Comparison of ENCODE assay signal across 10 cellular contexts in genomic region chr4:128068927-128069326, GRCh38. TPM values are rescaled to one million over a fixed set of nuclear protein-coding genes. Genes with fewer than 3 reads are reported as not detected.
DNase-seq lines count a peak whose midpoint lies in the region; ATAC-seq and TF ChIP-seq lines count a peak whose summit lies in the region.
"Had no signal": no experiment of that assay in that cellular context is flagged by ENCODE, and none has a peak within 500 bp of the region (broad histone marks: within the 10 kb centered on the region; RNA-seq: fewer than 3 reads in every experiment).

No MANE protein-coding gene starts in this region.

- peak; percentile 64 for TF ChIP-seq CTCF in chondrocyte (IDR thresholded peaks at IDR 0.05)

- intact Hi-C loops in activated naive CD4-positive, alpha-beta T cell treated with anti-CD3 and anti-CD28 coated beads for 36 hours (cut with micrococcal nuclease): loop anchor here (10.0 kb wide), 1 partner anchor 446 kb away; no protein-coding TSS in a partner anchor

- no peak overlapping the region for H3K4me3 Mint-ChIP-seq in activated naive CD4-positive, alpha-beta T cell treated with anti-CD3 and anti-CD28 coated beads for 36 hours
- H3K4me3 Mint-ChIP-seq in chondrocyte (ENCODE audit: unreplicated experiment): no peak overlapping the region
- no peak overlapping the region for H3K4me3 Mint-ChIP-seq in stimulated activated naive CD8-positive, alpha-beta T cell treated with anti-CD3 and anti-CD28 coated beads, Interleukin-15, amount 100 ng/mL, for 72 hours
- H3K4me3 Mint-ChIP-seq: activated naive CD8-positive, alpha-beta T cell; nephron had no signal

- peak; percentile 72 for ATAC-seq in stimulated activated naive CD8-positive, alpha-beta T cell treated with anti-CD3 and anti-CD28 coated beads, Interleukin-15, amount 100 ng/mL, for 72 hours

- no peaks in the 10 kb centered on the region for H3K9me3 Mint-ChIP-seq in activated naive CD4-positive, alpha-beta T cell treated with anti-CD3 and anti-CD28 coated beads for 36 hours
- no peaks in the 10 kb centered on the region for H3K9me3 Mint-ChIP-seq in chondrocyte (ENCODE audit: low read depth)
- H3K9me3 Mint-ChIP-seq in stimulated activated naive CD8-positive, alpha-beta T cell treated with anti-CD3 and anti-CD28 coated beads, Interleukin-15, amount 100 ng/mL, for 72 hours: no peaks in the 10 kb centered on the region
- H3K9me3 Mint-ChIP-seq: nephron had no signal

- peak; percentile 38; the same call in 1 of the 2 replicates for TF ChIP-seq RAD21 in Ishikawa (IDR thresholded peaks at IDR 0.05; ENCODE audit: low read depth)

- peaks cover 7% of the 10 kb centered on the region for H3K4me1 Mint-ChIP-seq in activated naive CD4-positive, alpha-beta T cell treated with anti-CD3 and anti-CD28 coated beads for 36 hours (ENCODE audit: low read depth)
- H3K4me1 Mint-ChIP-seq in chondrocyte (ENCODE audit: low read depth): peaks cover 9% of the 10 kb centered on the region
- H3K4me1 Mint-ChIP-seq in stimulated activated naive CD8-positive, alpha-beta T cell treated with anti-CD3 and anti-CD28 coated beads, Interleukin-15, amount 100 ng/mL, for 72 hours: peaks cover 7% of the 10 kb centered on the region
- H3K4me1 Mint-ChIP-seq: nephron had no signal

- DNase-seq in activated naive CD4-positive, alpha-beta T cell treated with anti-CD3 and anti-CD28 coated beads for 36 hours: peak; percentile 13
- no peak for DNase-seq in activated naive CD4-positive, alpha-beta T cell treated with anti-CD3 and anti-CD28 coated beads, Interleukin-2, amount 50 U/mL, for 16 hours
- no peak for DNase-seq in chondrocyte (ENCODE audit: low spot score)
- peak in 1 of 2 donors; percentile 17 for DNase-seq in stimulated activated naive CD8-positive, alpha-beta T cell treated with anti-CD3 and anti-CD28 coated beads, Interleukin-15, amount 100 ng/mL, for 72 hours
- no peak for DNase-seq in HuH-7.5 (ENCODE audit: low spot score)
- no peak for DNase-seq in NCI-H1694 (lab: John Stamatoyannopoulos, UW)
- DNase-seq in NCI-H187 (lab: John Stamatoyannopoulos, UW): no peak

- no peak for TF ChIP-seq EP300 in Ishikawa (IDR thresholded peaks at IDR 0.05; ENCODE audit: borderline replicate concordance)

- H3K27me3 Mint-ChIP-seq in activated naive CD4-positive, alpha-beta T cell treated with anti-CD3 and anti-CD28 coated beads for 36 hours (ENCODE audit: low read depth): no peaks in the 10 kb centered on the region
- no peaks in the 10 kb centered on the region for H3K27me3 Mint-ChIP-seq in chondrocyte (ENCODE audit: low read depth)
- H3K27me3 Mint-ChIP-seq in stimulated activated naive CD8-positive, alpha-beta T cell treated with anti-CD3 and anti-CD28 coated beads, Interleukin-15, amount 100 ng/mL, for 72 hours: no peaks in the 10 kb centered on the region
- H3K27me3 Mint-ChIP-seq: activated naive CD8-positive, alpha-beta T cell had no signal

- CTCF ChIA-PET in activated naive CD4-positive, alpha-beta T cell treated with anti-CD3 and anti-CD28 coated beads for 36 hours (lab: Charles Lee): interaction anchor here (0.6 to 1.5 kb wide), 2 partner anchors 33 to 93 kb away, joined by 3 to 5 read pairs; no protein-coding TSS in a partner anchor

- no peaks in the 10 kb centered on the region for H3K36me3 Mint-ChIP-seq in activated naive CD4-positive, alpha-beta T cell treated with anti-CD3 and anti-CD28 coated beads for 36 hours (ENCODE audit: low read depth)
- no peaks in the 10 kb centered on the region for H3K36me3 Mint-ChIP-seq in chondrocyte (ENCODE audit: low read depth)
- H3K36me3 Mint-ChIP-seq: activated naive CD8-positive, alpha-beta T cell had no signal

- no peak overlapping the region for H3K27ac Mint-ChIP-seq in activated naive CD4-positive, alpha-beta T cell treated with anti-CD3 and anti-CD28 coated beads for 36 hours
- no peak overlapping the region for H3K27ac Mint-ChIP-seq in chondrocyte (ENCODE audit: unreplicated experiment)
- H3K27ac Mint-ChIP-seq in stimulated activated naive CD8-positive, alpha-beta T cell treated with anti-CD3 and anti-CD28 coated beads, Interleukin-15, amount 100 ng/mL, for 72 hours: no peak overlapping the region
- H3K27ac Mint-ChIP-seq: activated naive CD8-positive, alpha-beta T cell; nephron had no signal

TF ChIP-seq in Ishikawa, 13 proteins besides CTCF, POLR2A, EP300 and RAD21:
- TF ChIP-seq REST (IDR thresholded peaks at IDR 0.05; ENCODE audit: low read depth) (no peak), USF1 (IDR thresholded peaks at IDR 0.05) (no peak), CREB1 (IDR thresholded peaks at IDR 0.05; ENCODE audit: low read depth) (no peak), MAX (IDR thresholded peaks at IDR 0.05) (no peak), TEAD4 (IDR thresholded peaks at IDR 0.05) (no peak), ZBTB7A (IDR thresholded peaks at IDR 0.05; ENCODE audit: low read depth) (no peak), CEBPB (IDR thresholded peaks at IDR 0.05) (no peak), FOXM1 (IDR thresholded peaks at IDR 0.05; ENCODE audit: borderline replicate concordance, low read depth) (no peak), NFIC (IDR thresholded peaks at IDR 0.05) (no peak), TAF1 (IDR thresholded peaks at IDR 0.05; ENCODE audit: low read depth) (no peak), EGR1 (IDR thresholded peaks at IDR 0.05) (no peak), TCF12 (IDR thresholded peaks at IDR 0.05; ENCODE audit: low read depth) (no peak), YY1 (IDR thresholded peaks at IDR 0.05; ENCODE audit: low read depth) (no peak)

RNA-seq across cellular contexts. Expression of gene LARP1B, which starts 7.8 kb away (rescaled TPM):
- total RNA-seq in activated naive CD4-positive, alpha-beta T cell treated with anti-CD3 and anti-CD28 coated beads for 36 hours: 10 to 100 TPM; 17.6 to 18.9 TPM
- total RNA-seq in chondrocyte: 20.9 to 23.6 TPM (median 21.9 TPM) in 3 replicates
